ENCODE assay signal across 18 cellular contexts in the genomic region with DNA sequence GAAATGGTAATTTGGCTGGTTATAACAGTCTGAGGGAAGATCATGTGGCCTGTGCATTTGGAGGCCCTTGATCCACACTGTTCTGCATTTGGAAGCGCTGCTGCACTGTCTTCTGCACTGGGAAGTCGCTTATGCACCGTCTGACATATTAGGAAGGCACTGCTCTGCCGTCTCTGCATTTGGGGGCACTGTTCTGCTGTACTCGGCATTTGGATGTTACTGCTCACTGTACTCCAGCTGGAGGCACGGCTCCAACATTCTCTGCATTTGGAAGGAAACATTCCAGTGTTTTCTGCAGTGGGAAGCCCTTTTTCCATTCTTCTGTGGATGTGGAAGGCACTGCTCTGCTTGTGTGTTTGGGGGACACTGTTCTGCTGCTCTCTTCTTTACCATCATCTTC. TPM values are rescaled to one million over a fixed set of nuclear protein-coding genes. Genes with fewer than 3 reads are reported as not detected.
A peak's percentile ranks its signal among the peaks of the same experiment; 100 is the strongest.
DNase-seq lines count a peak whose midpoint lies in the region; ATAC-seq and TF ChIP-seq lines count a peak whose summit lies in the region.
"Had no signal": no experiment of that assay in that cellular context is flagged by ENCODE, and none has a peak within 500 bp of the region (broad histone marks: within the 10 kb centered on the region; RNA-seq: fewer than 3 reads in every experiment).

No MANE protein-coding gene starts in this region.

- TF ChIP-seq POLR2A in upper lobe of left lung (IDR thresholded peaks at IDR 0.05) = no peak

- H3K4me2 ChIP-seq in fibroblast of lung (ENCODE audit: extremely low read depth, insufficient read depth, low read length) = no peak overlapping the region
- H3K4me2 ChIP-seq: A549 had no signal

- H3K4me3 ChIP-seq in fibroblast of lung (replicated peaks in 1 of 4; ENCODE audit: control extremely low read depth in 1 of 4, insufficient read depth in 1 of 4, low read depth in 3 of 4, low read length in 4 of 4) (no peak overlapping the region), upper lobe of left lung (no peak overlapping the region)
- H3K4me3 ChIP-seq: A549, mucosa of descending colon, psoas muscle, thoracic aorta had no signal

- H3K36me3 ChIP-seq in fibroblast of lung (ENCODE audit: control insufficient read depth, insufficient read depth, low read length) = no peaks in the 10 kb centered on the region
- no peaks in the 10 kb centered on the region for H3K36me3 ChIP-seq in upper lobe of left lung
- H3K36me3 ChIP-seq: thoracic aorta had no signal

- TF ChIP-seq EP300 in upper lobe of left lung (IDR thresholded peaks at IDR 0.05) = no peak

- TF ChIP-seq CTCF in fibroblast of lung (conservative IDR thresholded peaks at IDR 0.05 in 1 of 2, IDR thresholded peaks at IDR 0.05 in 1 of 2; ENCODE audit: low read depth in 1 of 2, low read length in 2 of 2) = peak in 1 of 2 donors; percentile 36
- no peak for TF ChIP-seq CTCF in upper lobe of left lung (IDR thresholded peaks at IDR 0.05)

- DNase-seq in NCI-H2107 treated with DMSO at 0.1 percent for 48 hours (lab: John Stamatoyannopoulos, UW; ENCODE audit: unreplicated experiment) (peak; percentile 10), NCI-H2107 (lab: John Stamatoyannopoulos, UW) (no peak), NCI-H69 (lab: John Stamatoyannopoulos, UW) (peak; percentile 5), fibroblast of lung (ENCODE audit: low read depth in 2 of 2) (peak; percentile 10 to 33), pons (ENCODE audit: low spot score) (peak; percentile 40), upper lobe of left lung (no peak)
- DNase-seq in stimulated activated naive CD4-positive, alpha-beta T cell treated with Interleukin-2 at 50 U/mL for 16 hours (lab: John Stamatoyannopoulos, UW) = no peak
- no peak for DNase-seq in activated T-cell treated with anti-CD3 and anti-CD28 coated beads, Interleukin-2, amount 50 U/mL, for 1 hour
- DNase-seq: central memory CD4-positive, alpha-beta T cell; Karpas-422; NCI-H748 treated with DMSO at 0.1 percent for 48 hours; psoas muscle had no signal

- no peaks in the 10 kb centered on the region for H3K27me3 ChIP-seq in fibroblast of lung (ENCODE audit: control insufficient read depth, insufficient read depth, low read length)
- H3K27me3 ChIP-seq in upper lobe of left lung = no peaks in the 10 kb centered on the region

- H3K9ac ChIP-seq in fibroblast of lung (ENCODE audit: insufficient read depth, low read length) = no peak overlapping the region

- ATAC-seq in upper lobe of left lung (ENCODE audit: low FRiP score in 2 of 2) = no peak
- ATAC-seq: activated CD4-positive, CD25-positive, alpha-beta regulatory T cell treated with anti-CD3 and anti-CD28 coated beads, Interleukin-2, amount 50 U/mL, for 24 hours; activated naive CD4-positive, alpha-beta T cell treated with anti-CD3 and anti-CD28 coated beads, Interleukin-2, amount 50 U/mL, for 72 hours; mucosa of descending colon; psoas muscle had no signal

- H3K79me2 ChIP-seq in fibroblast of lung (ENCODE audit: control insufficient read depth, insufficient read depth, low read length) = no peaks in the 10 kb centered on the region

- H3K9me3 ChIP-seq in fibroblast of lung (ENCODE audit: control insufficient read depth, insufficient read depth, low read depth, low read length) (no peaks in the 10 kb centered on the region), upper lobe of left lung (no peaks in the 10 kb centered on the region)
- H3K9me3 ChIP-seq: mucosa of descending colon, psoas muscle, thoracic aorta had no signal

- H3K4me1 ChIP-seq in fibroblast of lung (ENCODE audit: control insufficient read depth, extremely low read depth, insufficient read depth, low read length) = no peaks in the 10 kb centered on the region
- no peaks in the 10 kb centered on the region for H3K4me1 ChIP-seq in upper lobe of left lung
- H3K4me1 ChIP-seq: A549, psoas muscle had no signal

- WGBS in upper lobe of left lung, 2 donors = 35 to 63% methylated on average over 6 of the region's 6 CpGs

- peaks cover 2% of the 10 kb centered on the region for H4K20me1 ChIP-seq in fibroblast of lung (ENCODE audit: control insufficient read depth, extremely low read depth, insufficient read depth, low read length)

- H3K27ac ChIP-seq in fibroblast of lung (ENCODE audit: insufficient read depth, low read length) (no peak overlapping the region), upper lobe of left lung (no peak overlapping the region)
- H3K27ac ChIP-seq: A549, HL-60, psoas muscle, thoracic aorta had no signal

- no peak overlapping the region for H2AFZ ChIP-seq in fibroblast of lung (ENCODE audit: low read length)

RNA-seq across cellular contexts. Expression of a gene that starts 9.6 kb away (rescaled TPM):
- total RNA-seq in fibroblast of lung = 0.26 and 0.33 TPM in 2 replicates
- 0.05 and 0.09 TPM in 2 replicates for polyA plus RNA-seq in fibroblast of lung
- 0.08 and 0.14 TPM in 2 replicates for polyA plus RNA-seq in fibroblast of lung (2012)
- 0.26 TPM in 1 of 2 replicates, not detected in the other for polyA minus RNA-seq in fibroblast of lung (ENCODE audit: low replicate concordance)
- total RNA-seq in upper lobe of left lung = 10 to 100 TPM in 2 of 6 donors, 1 to 10 TPM in 4; 3.3 to 26.2 (median 5.0) TPM

RNA-seq across cellular contexts. Expression of a gene that starts 32.5 kb away (rescaled TPM):
- 1.5 and 1.7 TPM in 2 replicates for total RNA-seq in fibroblast of lung
- polyA plus RNA-seq in fibroblast of lung = 0.32 and 0.81 TPM in 2 replicates
- 0.98 and 1.7 TPM in 2 replicates for polyA plus RNA-seq in fibroblast of lung (2012)
- polyA minus RNA-seq in fibroblast of lung (ENCODE audit: low replicate concordance) = 1.7 TPM in 1 of 2 replicates, not detected in the other
- total RNA-seq in upper lobe of left lung = 1 to 10 TPM; 1.0 to 5.9 (median 2.5) TPM
- total RNA-seq: activated naive CD4-positive, alpha-beta T cell treated with anti-CD3 and anti-CD28 coated beads, Interleukin-2, amount 50 U/mL, for 72 hours had no signal

RNA-seq across cellular contexts. Expression of a gene that starts 57.3 kb away (rescaled TPM):
- total RNA-seq in fibroblast of lung (6.2 and 7.3 TPM in 2 replicates), upper lobe of left lung (10 to 100 TPM in 2 of 6 donors, 1 to 10 TPM in 4; 2.4 to 13.6 (median 4.4) TPM)
- 1.1 and 1.4 TPM in 2 replicates for polyA plus RNA-seq in fibroblast of lung
- polyA plus RNA-seq in fibroblast of lung (2012) = 0.73 and 0.84 TPM in 2 replicates
- 2.0 and 4.9 TPM in 2 replicates for polyA minus RNA-seq in fibroblast of lung (ENCODE audit: low replicate concordance)

Comparison
In these comparisons a context has a peak if more than half of its experiments do, and no peak if none do; other contexts are left out.
1. DNase-seq: peak in NCI-H2107 treated with DMSO at 0.1 percent for 48 hours (single experiment), NCI-H69 (single experiment), fibroblast of lung (2 of 2) and pons (single experiment); none in NCI-H2107 (single experiment), stimulated activated naive CD4-positive, alpha-beta T cell treated with Interleukin-2 at 50 U/mL for 16 hours (single experiment), activated T-cell treated with anti-CD3 and anti-CD28 coated beads, Interleukin-2, amount 50 U/mL, for 1 hour (single experiment) and upper lobe of left lung (0 of 2).